Comparison of ENCODE assay signal across 1 cellular context in genomic region chr2:102084651-102085050, GRCh38.
TF ChIP-seq lines count a peak whose summit lies in the region.

No MANE protein-coding gene starts in this region.

TF ChIP-seq in A549, 52 proteins besides CTCF, POLR2A, EP300 and RAD21 (continued from another document):
- no peak for TF ChIP-seq CBX2 (IDR thresholded peaks at IDR 0.05; ENCODE audit: borderline replicate concordance, low read depth)
- no peak for TF ChIP-seq MYC (IDR thresholded peaks at IDR 0.05; ENCODE audit: borderline replicate concordance, low read length)
- TF ChIP-seq, protein P1, sequence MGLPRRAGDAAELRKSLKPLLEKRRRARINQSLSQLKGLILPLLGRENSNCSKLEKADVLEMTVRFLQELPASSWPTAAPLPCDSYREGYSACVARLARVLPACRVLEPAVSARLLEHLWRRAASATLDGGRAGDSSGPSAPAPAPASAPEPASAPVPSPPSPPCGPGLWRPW (IDR thresholded peaks at IDR 0.05): no peak
- TF ChIP-seq PHF8 (IDR thresholded peaks at IDR 0.05; ENCODE audit: borderline replicate concordance, low read depth): no peak
- TF ChIP-seq NR3C1 (IDR thresholded peaks at IDR 0.05): no peak
